1 cellular context compared by ENCODE assay signal in the genomic region with DNA sequence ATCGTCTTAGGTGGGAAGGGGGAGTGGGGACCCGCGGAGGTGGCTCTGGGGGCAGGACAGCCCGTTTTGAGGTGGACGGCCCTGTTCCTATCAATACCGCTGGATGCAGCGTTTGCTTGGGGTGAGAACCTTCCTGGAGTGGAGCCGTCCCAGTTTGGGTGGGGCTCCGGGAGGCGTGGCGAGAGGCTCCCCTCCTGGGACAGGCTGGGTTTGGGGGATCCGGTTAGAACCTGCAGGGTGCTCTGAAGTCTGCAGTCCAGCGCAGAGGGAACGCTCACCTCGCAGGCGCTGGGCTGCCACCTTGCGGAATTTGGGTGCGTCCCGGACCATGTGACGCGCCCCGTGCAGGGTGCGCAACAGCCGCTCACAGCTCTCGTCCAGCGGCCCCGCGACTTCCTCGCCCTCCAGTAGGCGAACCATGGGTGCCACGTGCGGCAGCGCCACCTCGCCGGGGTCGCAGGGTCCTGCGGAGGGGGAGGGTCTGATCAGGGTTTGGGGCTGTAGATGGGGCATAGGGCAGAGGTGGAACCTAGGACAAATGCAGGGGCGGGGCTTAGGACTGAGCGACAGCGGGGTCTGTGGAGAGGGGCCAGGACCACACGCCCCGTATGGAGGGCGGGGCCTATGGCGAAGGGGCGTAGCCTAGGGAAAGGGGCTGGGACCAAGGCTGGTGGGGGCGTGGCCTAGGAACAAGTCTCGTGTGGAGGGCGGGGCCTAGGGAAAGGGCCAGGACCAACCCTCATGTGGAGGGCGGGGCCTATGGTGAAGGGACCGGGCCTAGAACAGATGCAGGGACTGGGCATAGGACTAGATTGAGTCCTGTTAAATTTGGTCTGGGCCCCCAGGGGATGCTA.
TF ChIP-seq lines count a peak whose summit lies in the region.

No MANE protein-coding gene starts in this region.

TF ChIP-seq in HCT116, 20 proteins besides CTCF, POLR2A, EP300 and RAD21 (continued from another document):
- 0 out of 2 replicates have a peak, but pooled peaks have one; percentile 20 for TF ChIP-seq JUND (IDR thresholded peaks at IDR 0.05)
- TF ChIP-seq SIN3A (IDR thresholded peaks at IDR 0.05; ENCODE audit: low read depth), result no peak
- TF ChIP-seq SP1 (IDR thresholded peaks at IDR 0.05; ENCODE audit: low read depth), result peak; percentile 81
- no peak for TF ChIP-seq ELF1 (IDR thresholded peaks at IDR 0.05; ENCODE audit: borderline replicate concordance, low read depth)
- TF ChIP-seq TCF7L2 (IDR thresholded peaks at IDR 0.05; ENCODE audit: borderline replicate concordance, extremely low read depth, insufficient read depth, insufficient read length), result peak; percentile 24
- TF ChIP-seq ZFX (IDR thresholded peaks at IDR 0.05), result no peak
- no peak for TF ChIP-seq EZH2phosphoT487 (IDR thresholded peaks at IDR 0.05; ENCODE audit: borderline replicate concordance)
